Comparison of ENCODE assay signal across 1 cellular context in the genomic region with DNA sequence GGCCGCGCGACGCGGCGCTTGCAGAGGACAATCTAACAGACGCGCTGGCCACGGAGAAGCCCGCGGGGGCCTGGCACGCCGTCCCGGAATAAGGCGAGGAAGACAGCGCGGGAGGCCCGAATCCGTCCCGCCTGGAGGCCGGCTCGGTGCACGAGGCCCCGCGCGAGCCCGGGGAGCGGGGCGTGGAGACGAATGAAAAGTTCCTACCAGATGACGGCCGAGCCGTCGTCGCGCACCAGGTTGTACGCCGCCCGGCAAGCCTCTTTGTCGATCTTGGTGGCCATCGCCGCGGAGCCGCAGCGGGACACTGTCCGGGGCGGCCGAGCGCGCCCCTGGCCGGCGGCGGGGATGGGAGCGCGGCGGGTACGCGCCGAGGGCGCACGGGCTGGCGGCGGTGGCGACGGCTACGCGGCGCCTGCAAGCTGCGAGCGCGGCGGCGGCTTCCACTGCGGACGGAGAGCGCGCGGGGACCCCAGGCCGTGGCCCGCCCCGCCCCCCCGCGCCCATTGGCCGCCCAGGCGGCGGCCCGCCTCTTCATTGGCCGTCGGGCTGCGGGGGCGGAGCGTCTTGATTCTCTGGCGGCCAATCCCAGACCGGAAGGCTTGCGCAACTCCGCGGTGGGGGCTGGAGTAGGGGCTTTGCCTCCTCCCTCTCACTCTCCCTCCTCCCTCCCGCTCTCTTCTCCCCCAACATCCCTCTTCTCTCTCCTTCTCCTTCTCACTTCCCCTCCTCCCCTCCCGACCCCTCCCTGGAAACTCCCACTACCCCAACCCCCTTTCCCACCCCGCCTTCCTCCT.
TF ChIP-seq lines count a peak whose summit lies in the region.

A gene with protein sequence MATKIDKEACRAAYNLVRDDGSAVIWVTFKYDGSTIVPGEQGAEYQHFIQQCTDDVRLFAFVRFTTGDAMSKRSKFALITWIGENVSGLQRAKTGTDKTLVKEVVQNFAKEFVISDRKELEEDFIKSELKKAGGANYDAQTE (minus strand): TSS at position 448 of the 797 bp plus-strand sequence. CDS start 164 bp downstream, at position 284.

TF ChIP-seq in HepG2, 621 proteins besides CTCF, POLR2A, EP300 and RAD21 (continued from another document and continues in another):
- TF ChIP-seq ZNF724P (CRISPR knock-in tag; IDR thresholded peaks at IDR 0.05; ENCODE audit: borderline replicate concordance) (peak; percentile 81), RXRB (CRISPR knock-in tag; IDR thresholded peaks at IDR 0.05; ENCODE audit: borderline replicate concordance) (no peak), ZNF362 (CRISPR knock-in tag; IDR thresholded peaks at IDR 0.05; ENCODE audit: borderline replicate concordance) (no peak), ZNF788 (CRISPR knock-in tag; IDR thresholded peaks at IDR 0.05; ENCODE audit: borderline replicate concordance) (no peak), ZNF124 (CRISPR knock-in tag; IDR thresholded peaks at IDR 0.05) (no peak), MYC (CRISPR knock-in tag; IDR thresholded peaks at IDR 0.05; ENCODE audit: borderline replicate concordance) (peak; percentile 46; the same call in 1 of the 2 replicates), ZNF234 (CRISPR knock-in tag; conservative IDR thresholded peaks at IDR 0.05) (no peak), HOXA9 (CRISPR knock-in tag; IDR thresholded peaks at IDR 0.05; ENCODE audit: borderline replicate concordance) (no peak), CHD4 (IDR thresholded peaks at IDR 0.05; ENCODE audit: borderline replicate concordance, low read length) (no peak), ZNF75D (CRISPR knock-in tag; IDR thresholded peaks at IDR 0.05; ENCODE audit: borderline replicate concordance) (no peak), NFE2L1 (CRISPR knock-in tag; IDR thresholded peaks at IDR 0.05; ENCODE audit: borderline replicate concordance) (no peak), YY1 (IDR thresholded peaks at IDR 0.05; ENCODE audit: insufficient read depth, insufficient replicate concordance, low read depth, low read length) (no peak), CEBPG (CRISPR knock-in tag; IDR thresholded peaks at IDR 0.05) (peak; percentile 99), SAFB2 (CRISPR knock-in tag; IDR thresholded peaks at IDR 0.05; ENCODE audit: borderline replicate concordance, low read depth) (0 out of 2 replicates have a peak, but pooled peaks have one; percentile 51), MXI1 (IDR thresholded peaks at IDR 0.05; ENCODE audit: borderline replicate concordance, low read depth, low read length) (no peak; the same call in 2 of the 3 replicates), EED (CRISPR knock-in tag; IDR thresholded peaks at IDR 0.05) (no peak), RBM22 (optimal IDR thresholded peaks at IDR 0.05; ENCODE audit: low read length) (no peak), ZNF142 (CRISPR knock-in tag; IDR thresholded peaks at IDR 0.05) (no peak), ZNF879 (CRISPR knock-in tag; IDR thresholded peaks at IDR 0.05) (no peak), ZNF44 (CRISPR knock-in tag; IDR thresholded peaks at IDR 0.05) (no peak)
- TF ChIP-seq, protein P1, sequence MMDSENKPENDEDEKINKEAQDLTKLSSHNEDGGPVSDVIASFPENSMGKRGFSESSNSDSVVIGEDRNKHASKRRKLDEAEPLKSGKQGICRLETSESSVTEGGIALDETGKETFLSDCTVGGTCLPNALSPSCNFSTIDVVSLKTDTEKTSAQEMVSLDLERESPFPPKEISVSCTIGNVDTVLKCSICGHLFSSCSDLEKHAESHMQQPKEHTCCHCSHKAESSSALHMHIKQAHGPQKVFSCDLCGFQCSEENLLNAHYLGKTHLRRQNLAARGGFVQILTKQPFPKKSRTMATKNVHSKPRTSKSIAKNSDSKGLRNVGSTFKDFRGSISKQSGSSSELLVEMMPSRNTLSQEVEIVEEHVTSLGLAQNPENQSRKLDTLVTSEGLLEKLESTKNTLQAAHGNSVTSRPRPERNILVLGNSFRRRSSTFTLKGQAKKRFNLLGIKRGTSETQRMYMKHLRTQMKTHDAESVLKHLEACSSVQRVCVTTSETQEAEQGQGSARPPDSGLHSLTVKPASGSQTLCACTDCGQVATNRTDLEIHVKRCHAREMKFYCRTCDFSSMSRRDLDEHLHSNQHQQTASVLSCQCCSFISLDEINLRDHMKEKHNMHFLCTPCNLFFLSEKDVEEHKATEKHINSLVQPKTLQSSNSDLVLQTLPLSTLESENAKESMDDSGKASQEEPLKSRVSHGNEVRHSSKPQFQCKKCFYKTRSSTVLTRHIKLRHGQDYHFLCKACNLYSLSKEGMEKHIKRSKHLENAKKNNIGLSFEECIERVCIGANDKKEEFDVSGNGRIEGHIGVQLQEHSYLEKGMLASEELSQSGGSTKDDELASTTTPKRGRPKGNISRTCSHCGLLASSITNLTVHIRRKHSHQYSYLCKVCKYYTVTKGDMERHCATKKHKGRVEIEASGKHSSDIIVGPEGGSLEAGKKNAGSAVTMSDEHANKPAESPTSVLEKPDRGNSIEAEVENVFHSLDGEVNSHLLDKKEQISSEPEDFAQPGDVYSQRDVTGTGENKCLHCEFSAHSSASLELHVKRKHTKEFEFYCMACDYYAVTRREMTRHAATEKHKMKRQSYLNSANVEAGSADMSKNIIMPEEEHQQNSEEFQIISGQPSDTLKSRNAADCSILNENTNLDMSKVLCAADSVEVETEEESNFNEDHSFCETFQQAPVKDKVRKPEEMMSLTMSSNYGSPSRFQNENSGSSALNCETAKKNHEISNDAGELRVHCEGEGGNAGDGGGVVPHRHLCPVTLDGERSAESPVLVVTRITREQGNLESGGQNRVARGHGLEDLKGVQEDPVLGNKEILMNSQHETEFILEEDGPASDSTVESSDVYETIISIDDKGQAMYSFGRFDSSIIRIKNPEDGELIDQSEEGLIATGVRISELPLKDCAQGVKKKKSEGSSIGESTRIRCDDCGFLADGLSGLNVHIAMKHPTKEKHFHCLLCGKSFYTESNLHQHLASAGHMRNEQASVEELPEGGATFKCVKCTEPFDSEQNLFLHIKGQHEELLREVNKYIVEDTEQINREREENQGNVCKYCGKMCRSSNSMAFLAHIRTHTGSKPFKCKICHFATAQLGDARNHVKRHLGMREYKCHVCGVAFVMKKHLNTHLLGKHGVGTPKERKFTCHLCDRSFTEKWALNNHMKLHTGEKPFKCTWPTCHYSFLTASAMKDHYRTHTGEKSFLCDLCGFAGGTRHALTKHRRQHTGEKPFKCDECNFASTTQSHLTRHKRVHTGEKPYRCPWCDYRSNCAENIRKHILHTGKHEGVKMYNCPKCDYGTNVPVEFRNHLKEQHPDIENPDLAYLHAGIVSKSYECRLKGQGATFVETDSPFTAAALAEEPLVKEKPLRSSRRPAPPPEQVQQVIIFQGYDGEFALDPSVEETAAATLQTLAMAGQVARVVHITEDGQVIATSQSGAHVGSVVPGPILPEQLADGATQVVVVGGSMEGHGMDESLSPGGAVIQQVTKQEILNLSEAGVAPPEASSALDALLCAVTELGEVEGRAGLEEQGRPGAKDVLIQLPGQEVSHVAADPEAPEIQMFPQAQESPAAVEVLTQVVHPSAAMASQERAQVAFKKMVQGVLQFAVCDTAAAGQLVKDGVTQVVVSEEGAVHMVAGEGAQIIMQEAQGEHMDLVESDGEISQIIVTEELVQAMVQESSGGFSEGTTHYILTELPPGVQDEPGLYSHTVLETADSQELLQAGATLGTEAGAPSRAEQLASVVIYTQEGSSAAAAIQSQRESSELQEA (CRISPR knock-in tag; IDR thresholded peaks at IDR 0.05; ENCODE audit: not compliant biosample characterization), result no peak
- TF ChIP-seq, protein P2, sequence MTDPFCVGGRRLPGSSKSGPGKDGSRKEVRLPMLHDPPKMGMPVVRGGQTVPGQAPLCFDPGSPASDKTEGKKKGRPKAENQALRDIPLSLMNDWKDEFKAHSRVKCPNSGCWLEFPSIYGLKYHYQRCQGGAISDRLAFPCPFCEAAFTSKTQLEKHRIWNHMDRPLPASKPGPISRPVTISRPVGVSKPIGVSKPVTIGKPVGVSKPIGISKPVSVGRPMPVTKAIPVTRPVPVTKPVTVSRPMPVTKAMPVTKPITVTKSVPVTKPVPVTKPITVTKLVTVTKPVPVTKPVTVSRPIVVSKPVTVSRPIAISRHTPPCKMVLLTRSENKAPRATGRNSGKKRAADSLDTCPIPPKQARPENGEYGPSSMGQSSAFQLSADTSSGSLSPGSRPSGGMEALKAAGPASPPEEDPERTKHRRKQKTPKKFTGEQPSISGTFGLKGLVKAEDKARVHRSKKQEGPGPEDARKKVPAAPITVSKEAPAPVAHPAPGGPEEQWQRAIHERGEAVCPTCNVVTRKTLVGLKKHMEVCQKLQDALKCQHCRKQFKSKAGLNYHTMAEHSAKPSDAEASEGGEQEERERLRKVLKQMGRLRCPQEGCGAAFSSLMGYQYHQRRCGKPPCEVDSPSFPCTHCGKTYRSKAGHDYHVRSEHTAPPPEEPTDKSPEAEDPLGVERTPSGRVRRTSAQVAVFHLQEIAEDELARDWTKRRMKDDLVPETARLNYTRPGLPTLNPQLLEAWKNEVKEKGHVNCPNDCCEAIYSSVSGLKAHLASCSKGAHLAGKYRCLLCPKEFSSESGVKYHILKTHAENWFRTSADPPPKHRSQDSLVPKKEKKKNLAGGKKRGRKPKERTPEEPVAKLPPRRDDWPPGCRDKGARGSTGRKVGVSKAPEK (CRISPR knock-in tag; IDR thresholded peaks at IDR 0.05; ENCODE audit: borderline replicate concordance), result no peak
- TF ChIP-seq, protein P3, sequence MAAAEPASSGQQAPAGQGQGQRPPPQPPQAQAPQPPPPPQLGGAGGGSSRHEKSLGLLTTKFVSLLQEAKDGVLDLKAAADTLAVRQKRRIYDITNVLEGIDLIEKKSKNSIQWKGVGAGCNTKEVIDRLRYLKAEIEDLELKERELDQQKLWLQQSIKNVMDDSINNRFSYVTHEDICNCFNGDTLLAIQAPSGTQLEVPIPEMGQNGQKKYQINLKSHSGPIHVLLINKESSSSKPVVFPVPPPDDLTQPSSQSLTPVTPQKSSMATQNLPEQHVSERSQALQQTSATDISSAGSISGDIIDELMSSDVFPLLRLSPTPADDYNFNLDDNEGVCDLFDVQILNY (CRISPR knock-in tag; conservative IDR thresholded peaks at IDR 0.05), result 0 out of 2 replicates have a peak, but pooled peaks have one; percentile 32
- TF ChIP-seq, protein P4, sequence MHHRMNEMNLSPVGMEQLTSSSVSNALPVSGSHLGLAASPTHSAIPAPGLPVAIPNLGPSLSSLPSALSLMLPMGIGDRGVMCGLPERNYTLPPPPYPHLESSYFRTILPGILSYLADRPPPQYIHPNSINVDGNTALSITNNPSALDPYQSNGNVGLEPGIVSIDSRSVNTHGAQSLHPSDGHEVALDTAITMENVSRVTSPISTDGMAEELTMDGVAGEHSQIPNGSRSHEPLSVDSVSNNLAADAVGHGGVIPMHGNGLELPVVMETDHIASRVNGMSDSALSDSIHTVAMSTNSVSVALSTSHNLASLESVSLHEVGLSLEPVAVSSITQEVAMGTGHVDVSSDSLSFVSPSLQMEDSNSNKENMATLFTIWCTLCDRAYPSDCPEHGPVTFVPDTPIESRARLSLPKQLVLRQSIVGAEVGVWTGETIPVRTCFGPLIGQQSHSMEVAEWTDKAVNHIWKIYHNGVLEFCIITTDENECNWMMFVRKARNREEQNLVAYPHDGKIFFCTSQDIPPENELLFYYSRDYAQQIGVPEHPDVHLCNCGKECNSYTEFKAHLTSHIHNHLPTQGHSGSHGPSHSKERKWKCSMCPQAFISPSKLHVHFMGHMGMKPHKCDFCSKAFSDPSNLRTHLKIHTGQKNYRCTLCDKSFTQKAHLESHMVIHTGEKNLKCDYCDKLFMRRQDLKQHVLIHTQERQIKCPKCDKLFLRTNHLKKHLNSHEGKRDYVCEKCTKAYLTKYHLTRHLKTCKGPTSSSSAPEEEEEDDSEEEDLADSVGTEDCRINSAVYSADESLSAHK (CRISPR knock-in tag; IDR thresholded peaks at IDR 0.05; ENCODE audit: borderline replicate concordance), result no peak
